3 cellular contexts compared by ENCODE assay signal in genomic region chr15:32366492-32366891, GRCh38. TPM values are rescaled to one million over a fixed set of nuclear protein-coding genes. Genes with fewer than 3 reads are reported as not detected.
"Had no signal": no experiment of that assay in that cellular context is flagged by ENCODE, and none has a peak within 500 bp of the region (broad histone marks: within the 10 kb centered on the region; RNA-seq: fewer than 3 reads in every experiment).

No MANE protein-coding gene starts in this region.

RNA-seq across cellular contexts. Expression of gene GOLGA8K, which starts 36.6 kb away (rescaled TPM):
- total RNA-seq: GM23248, HFFc6 had no signal
- polyA plus RNA-seq: GM23248, IgD-negative memory B cell had no signal
